Comparison of ENCODE assay signal across 26 cellular contexts in the genomic region with DNA sequence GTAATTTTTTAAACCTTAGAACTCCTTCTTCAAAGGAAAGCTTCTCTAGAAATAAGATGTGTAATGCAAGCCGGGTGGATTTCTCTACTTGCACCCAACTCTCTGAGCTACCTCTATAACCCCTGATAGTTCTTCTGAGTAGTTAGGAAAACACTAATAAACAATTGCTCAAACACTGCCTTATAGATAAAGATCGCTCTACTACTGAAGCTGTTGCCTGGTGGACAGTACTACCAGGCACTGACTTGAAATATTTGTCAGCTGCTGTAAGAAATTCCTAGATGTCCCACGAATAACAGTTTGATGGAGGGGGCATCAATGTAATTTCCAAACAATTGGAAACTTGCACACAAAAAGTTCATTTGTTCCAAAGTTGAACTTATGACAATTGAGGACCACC. TPM values are rescaled to one million over a fixed set of nuclear protein-coding genes. Genes with fewer than 3 reads are reported as not detected.
A peak's percentile ranks its signal among the peaks of the same experiment; 100 is the strongest.
DNase-seq lines count a peak whose midpoint lies in the region; ATAC-seq, FAIRE-seq and TF ChIP-seq lines count a peak whose summit lies in the region.
"Had no signal": no experiment of that assay in that cellular context is flagged by ENCODE, and none has a peak within 500 bp of the region (broad histone marks: within the 10 kb centered on the region; RNA-seq: fewer than 3 reads in every experiment).

No MANE protein-coding gene starts in this region.

- H2AFZ ChIP-seq in KMS-11 (ENCODE audit: low read depth), result no peak overlapping the region
- no peak overlapping the region for H2AFZ ChIP-seq in astrocyte (ENCODE audit: low read depth, low read length)
- H2AFZ ChIP-seq in mesenchymal stem cell (ENCODE audit: low read depth, low read length), result no peak overlapping the region
- H2AFZ ChIP-seq: hepatocyte had no signal

- H3K36me3 Mint-ChIP-seq in CD4-positive, alpha-beta T cell (ENCODE audit: low read depth), result peaks cover 44% of the 10 kb centered on the region
- H3K36me3 Mint-ChIP-seq in astrocyte (ENCODE audit: low read depth, unreplicated experiment), result peaks cover 12% of the 10 kb centered on the region

- no peaks in the 10 kb centered on the region for H3K9me3 ChIP-seq in CD4-positive, alpha-beta T cell (ENCODE audit: control insufficient read depth, low read length)
- H3K9me3 ChIP-seq in astrocyte (ENCODE audit: insufficient read depth, low read depth, low read length) (no peaks in the 10 kb centered on the region), mesenchymal stem cell (ENCODE audit: control insufficient read depth, low read length) (peaks cover 4% of the 10 kb centered on the region)
- H3K9me3 ChIP-seq: sigmoid colon, thyroid gland had no signal

- H2AK5ac ChIP-seq in mesenchymal stem cell (ENCODE audit: low read length, severe bottlenecking), result no peak overlapping the region

- no peak overlapping the region for H2BK15ac ChIP-seq in mesenchymal stem cell (ENCODE audit: low read depth, poor library complexity, severe bottlenecking)

- H3K4me1 Mint-ChIP-seq in CD4-positive, alpha-beta T cell (ENCODE audit: low read depth), result peaks cover 96% of the 10 kb centered on the region
- peaks cover 13% of the 10 kb centered on the region for H3K4me1 Mint-ChIP-seq in astrocyte (ENCODE audit: low read depth, unreplicated experiment)

- no peak overlapping the region for H4K8ac ChIP-seq in mesenchymal stem cell (ENCODE audit: low read length)

- H3K79me2 ChIP-seq in KMS-11 (ENCODE audit: insufficient read depth, low read depth), result peaks cover 100% of the 10 kb centered on the region
- H3K79me2 ChIP-seq in astrocyte (ENCODE audit: insufficient read depth, low read length), result peaks cover 96% of the 10 kb centered on the region

- H3K27ac ChIP-seq in CD4-positive, alpha-beta T cell (ENCODE audit: low read depth, low read length), result no peak overlapping the region
- H3K27ac ChIP-seq in KMS-11, result peak overlapping the region; percentile 32; the same call in 1 of the 2 replicates
- H3K27ac ChIP-seq in astrocyte (ENCODE audit: low read depth, low read length), result no peak overlapping the region
- no peak overlapping the region for H3K27ac ChIP-seq in mesenchymal stem cell (ENCODE audit: low read length, poor library complexity, severe bottlenecking)
- H3K27ac ChIP-seq: epithelial cell of prostate, hepatocyte, left ventricle myocardium inferior, sigmoid colon, thyroid gland had no signal

- peak overlapping the region; percentile 60 for H3K4me2 ChIP-seq in KMS-11
- no peak overlapping the region for H3K4me2 ChIP-seq in astrocyte (ENCODE audit: low read length)
- H3K4me2 ChIP-seq in mesenchymal stem cell (ENCODE audit: low read length, poor library complexity, severe bottlenecking), result no peak overlapping the region
- H3K4me2 ChIP-seq: hepatocyte had no signal

- no peaks in the 10 kb centered on the region for H3K27me3 Mint-ChIP-seq in CD4-positive, alpha-beta T cell
- H3K27me3 Mint-ChIP-seq in astrocyte (ENCODE audit: low read depth, unreplicated experiment), result no peaks in the 10 kb centered on the region
- H3K27me3 Mint-ChIP-seq: activated CD4-positive, alpha-beta memory T cell treated with anti-CD3 and anti-CD28 coated beads for 36 hours; activated naive CD8-positive, alpha-beta T cell treated with anti-CD3 and anti-CD28 coated beads, Interleukin-2, amount 10 ng/mL, durations not matched to agents 7 days and 5 days; CD8-positive, alpha-beta memory T cell; progenitor cell of endocrine pancreas; stimulated activated naive CD8-positive, alpha-beta T cell treated with anti-CD3 and anti-CD28 coated beads, Interleukin-15, Interleukin-2, amounts not matched to agents 100 ng/mL and 50 ng/mL, for 24 hours had no signal

- intact Hi-C loops in CD4-positive, alpha-beta T cell (cut with DNase I, micrococcal nuclease), result no loop called here

- peak overlapping the region; percentile 59 for H3K27ac Mint-ChIP-seq in CD4-positive, alpha-beta T cell
- H3K27ac Mint-ChIP-seq in astrocyte (ENCODE audit: unreplicated experiment), result peak overlapping the region; percentile 44
- H3K27ac Mint-ChIP-seq: activated CD4-positive, alpha-beta memory T cell treated with anti-CD3 and anti-CD28 coated beads for 36 hours; activated naive CD8-positive, alpha-beta T cell treated with anti-CD3 and anti-CD28 coated beads, Interleukin-2, amount 10 ng/mL, durations not matched to agents 7 days and 5 days; activated T-helper 2 cell treated with anti-CD3 and anti-CD28 coated beads, Interferon-gamma antibody, Interleukin-2, Interleukin-4, amounts not matched to agents 10 μg/mL and 5 μg/mL and 100 μg/mL, durations not matched to agents 14 hours and 24 hours and 36 hours; progenitor cell of endocrine pancreas had no signal

- H3K36me3 ChIP-seq in KMS-11 (ENCODE audit: insufficient read depth) (no peaks in the 10 kb centered on the region; the same call in 1 of the 2 replicates), astrocyte (ENCODE audit: insufficient read depth, low read length) (no peaks in the 10 kb centered on the region), mesenchymal stem cell (ENCODE audit: control insufficient read depth in 1 of 2, insufficient read depth in 2 of 2, low read depth in 1 of 2, low read length in 2 of 2) (peaks cover 0 to 2% of the 10 kb centered on the region in 2 experiments)
- H3K36me3 ChIP-seq: left ventricle myocardium inferior, sigmoid colon, thyroid gland had no signal

- peaks cover 8% of the 10 kb centered on the region for H3K79me1 ChIP-seq in mesenchymal stem cell (replicated peaks; ENCODE audit: low read length, poor library complexity, severe bottlenecking)

- no peak for ATAC-seq in CD4-positive, alpha-beta T cell (ENCODE audit: poor library complexity)
- no peak for ATAC-seq in GM18502 (IDR thresholded peaks at IDR 0.05; ENCODE audit: poor library complexity, unreplicated experiment)
- ATAC-seq in HG03135 (IDR thresholded peaks at IDR 0.05; ENCODE audit: unreplicated experiment), result no peak
- ATAC-seq in HG02610 (IDR thresholded peaks at IDR 0.05; ENCODE audit: unreplicated experiment), result no peak
- ATAC-seq: activated CD4-positive, CD25-positive, alpha-beta regulatory T cell treated with anti-CD3 and anti-CD28 coated beads, Interleukin-2, amount 50 U/mL, for 24 hours had no signal

- 79% methylated on average over 3 of the region's 3 CpGs for WGBS in mesenchymal stem cell

- H2BK120ac ChIP-seq in mesenchymal stem cell (ENCODE audit: low read depth, low read length), result no peak overlapping the region

- peaks cover 12% of the 10 kb centered on the region for H3K9me3 Mint-ChIP-seq in CD4-positive, alpha-beta T cell
- H3K9me3 Mint-ChIP-seq in astrocyte (ENCODE audit: unreplicated experiment), result peaks cover 7% of the 10 kb centered on the region

- H3K9ac ChIP-seq in KMS-11 (no peak overlapping the region), astrocyte (ENCODE audit: low read length) (no peak overlapping the region), mesenchymal stem cell (ENCODE audit: low read length) (no peak overlapping the region)

- TF ChIP-seq CTCF in CD4-positive, alpha-beta T cell (IDR thresholded peaks at IDR 0.05), result no peak
- no peak for TF ChIP-seq CTCF in KMS-11 (conservative IDR thresholded peaks at IDR 0.05; ENCODE audit: low read depth, low read length)
- TF ChIP-seq CTCF in astrocyte (IDR thresholded peaks at IDR 0.05; ENCODE audit: insufficient read depth, low read depth, low read length), result no peak

- H2BK12ac ChIP-seq in mesenchymal stem cell (ENCODE audit: low read length in 2 of 2), result no peak overlapping the region

- CTCF ChIA-PET in CD4-positive, alpha-beta T cell (lab: Charles Lee), result interaction anchor here (1.0 kb wide), 1 partner anchor 8 kb away, joined by 3 read pairs; no protein-coding TSS in a partner anchor

- no peak overlapping the region for H3K4me3 Mint-ChIP-seq in CD4-positive, alpha-beta T cell
- no peak overlapping the region for H3K4me3 Mint-ChIP-seq in astrocyte (ENCODE audit: unreplicated experiment)
- H3K4me3 Mint-ChIP-seq: activated CD4-positive, alpha-beta memory T cell treated with anti-CD3 and anti-CD28 coated beads for 36 hours; activated naive CD8-positive, alpha-beta T cell treated with anti-CD3 and anti-CD28 coated beads, Interleukin-2, amount 10 ng/mL, durations not matched to agents 7 days and 5 days; neural crest cell; stimulated activated naive CD8-positive, alpha-beta T cell treated with anti-CD3 and anti-CD28 coated beads, Interleukin-15, Interleukin-2, amounts not matched to agents 100 ng/mL and 50 ng/mL, for 24 hours had no signal

- DNase-seq in CD4-positive, alpha-beta T cell, result no peak
- DNase-seq in astrocyte (ENCODE audit: low read depth), result no peak
- DNase-seq in mesenchymal stem cell, result peak; percentile 55
- DNase-seq in DMS153 treated with DMSO at 0.1 percent for 48 hours (lab: John Stamatoyannopoulos, UW; ENCODE audit: unreplicated experiment), result no peak
- DNase-seq: activated CD4-positive, alpha-beta memory T cell treated with anti-CD3 and anti-CD28 coated beads for 36 hours; activated CD8-positive, alpha-beta memory T cell treated with anti-CD3 and anti-CD28 coated beads, Interleukin-2, amount 50 U/mL, for 48 hours; activated naive CD8-positive, alpha-beta T cell treated with anti-CD3 and anti-CD28 coated beads, Interleukin-2, amount 10 ng/mL, durations not matched to agents 7 days and 5 days; CD8-positive, alpha-beta memory T cell; left ventricle myocardium inferior; NCI-H1694 treated with DMSO at 0.1 percent for 48 hours; NCI-H526 treated with DMSO at 0.1 percent for 48 hours; sigmoid colon; thyroid gland had no signal

- peaks cover 95% of the 10 kb centered on the region for H4K20me1 ChIP-seq in KMS-11 (ENCODE audit: insufficient read depth)
- H4K20me1 ChIP-seq in astrocyte (ENCODE audit: insufficient read depth, low read length), result peaks cover 59% of the 10 kb centered on the region

- H3K18ac ChIP-seq in mesenchymal stem cell (ENCODE audit: low read depth in 1 of 2, low read length in 2 of 2), result no peak overlapping the region

- no peak overlapping the region for H3K23ac ChIP-seq in mesenchymal stem cell (ENCODE audit: low read length in 2 of 2)

- POLR2A ChIA-PET in CD4-positive, alpha-beta T cell (lab: Charles Lee), result interaction anchor here (0.8 to 4.5 kb wide), 4 partner anchors 10 to 43 kb away, joined by 3 to 27 read pairs (median 4); a partner anchor contains a TSS

- H3K27me3 ChIP-seq in CD4-positive, alpha-beta T cell (ENCODE audit: control insufficient read depth, insufficient read depth, low read length), result no peaks in the 10 kb centered on the region
- no peaks in the 10 kb centered on the region for H3K27me3 ChIP-seq in KMS-11 (ENCODE audit: insufficient read depth, low read depth)
- H3K27me3 ChIP-seq in astrocyte (ENCODE audit: insufficient read depth, low read length), result no peaks in the 10 kb centered on the region
- no peaks in the 10 kb centered on the region for H3K27me3 ChIP-seq in mesenchymal stem cell (ENCODE audit: control insufficient read depth in 1 of 2, insufficient read depth in 1 of 2, low read length in 2 of 2)
- H3K27me3 ChIP-seq: hepatocyte, sigmoid colon, thyroid gland had no signal

- no peak overlapping the region for H3K4ac ChIP-seq in mesenchymal stem cell (ENCODE audit: low read depth in 1 of 2, low read length in 2 of 2)

- no peak overlapping the region for H3K14ac ChIP-seq in mesenchymal stem cell (ENCODE audit: low read length in 2 of 2)

- H2BK5ac ChIP-seq in mesenchymal stem cell (ENCODE audit: low read depth, low read length, poor library complexity, severe bottlenecking), result no peak overlapping the region

- H3K4me3 ChIP-seq in KMS-11 (IDR thresholded peaks at IDR 0.05; ENCODE audit: insufficient read depth, low read depth, low read length), result no peak overlapping the region
- H3K4me3 ChIP-seq in astrocyte (ENCODE audit: insufficient read depth, low read depth, low read length), result no peak overlapping the region
- H3K4me3 ChIP-seq in mesenchymal stem cell (ENCODE audit: insufficient read depth in 1 of 2, low read depth in 1 of 2, low read length in 2 of 2), result no peak overlapping the region
- H3K4me3 ChIP-seq: hepatocyte, left ventricle myocardium inferior, sigmoid colon, thyroid gland had no signal

- no peak for FAIRE-seq in astrocyte (lab: Jason Lieb, UNC)
- FAIRE-seq: H1, HTR-8/SVneo had no signal

- H3K4me1 ChIP-seq in KMS-11 (ENCODE audit: low read depth, poor library complexity, severe bottlenecking), result peaks cover 98% of the 10 kb centered on the region
- H3K4me1 ChIP-seq in astrocyte (ENCODE audit: insufficient read depth, low read length), result no peaks in the 10 kb centered on the region
- H3K4me1 ChIP-seq in mesenchymal stem cell (ENCODE audit: control insufficient read depth, insufficient read depth, low read depth, low read length), result no peaks in the 10 kb centered on the region

- H4K91ac ChIP-seq in mesenchymal stem cell (ENCODE audit: low read length), result no peak overlapping the region

RNA-seq across cellular contexts. Expression of a gene that starts 42.0 kb away (rescaled TPM):
- 100 to 1,000 TPM; 168 to 191 TPM for total RNA-seq in CD4-positive, alpha-beta T cell
- 35.4 and 36.1 TPM in 2 replicates for total RNA-seq in astrocyte
- polyA plus RNA-seq in mesenchymal stem cell (2013, experiment 1 of 2), result 24.7 TPM
- polyA plus RNA-seq in mesenchymal stem cell (2013, experiment 2 of 2), result 24.3 TPM
